In the genomic region with DNA sequence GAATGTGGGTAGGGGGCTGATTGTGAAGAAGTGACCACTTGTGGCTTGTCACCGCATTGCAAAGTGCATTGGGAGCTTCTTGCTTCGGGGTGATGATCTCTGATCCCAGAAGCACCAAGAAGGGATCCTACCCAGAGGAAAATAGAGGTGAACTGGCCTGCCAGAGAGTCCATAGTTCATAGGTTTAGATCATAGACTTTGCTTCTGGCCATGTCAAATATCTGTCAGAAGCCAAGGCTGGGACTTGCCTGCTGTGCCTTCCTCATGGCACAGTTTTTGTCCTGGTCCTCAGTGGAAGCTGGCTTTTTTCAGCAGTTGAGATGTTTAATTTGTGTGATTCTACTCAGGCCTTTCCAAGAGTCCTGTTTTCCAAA, we compare ENCODE assay signal across 8 cellular contexts. TPM values are rescaled to one million over a fixed set of nuclear protein-coding genes. Genes with fewer than 3 reads are reported as not detected.
DNase-seq lines count a peak whose midpoint lies in the region; ATAC-seq, FAIRE-seq and TF ChIP-seq lines count a peak whose summit lies in the region.

No MANE protein-coding gene starts in this region.

- TSS peak; percentile 23 for BruUV-seq in Caco-2 (replicated peaks; lab: Mats Ljungman, UMichigan)

- ATAC-seq in HG02642 (IDR thresholded peaks at IDR 0.05; ENCODE audit: poor library complexity, unreplicated experiment) = no peak

- H3K27me3 ChIP-seq in Caco-2 (replicated peaks; ENCODE audit: control insufficient read depth, insufficient read depth, low read length) (no peaks in the 10 kb centered on the region), OCI-LY1 (ENCODE audit: insufficient read depth, low read length) (no peaks in the 10 kb centered on the region), ovary (no peaks in the 10 kb centered on the region)

- H3K4me3 ChIP-seq in Caco-2 (ENCODE audit: low read depth, low read length) = peak overlapping the region; percentile 90
- peak overlapping the region; percentile 77 for H3K4me3 ChIP-seq in OCI-LY1 (ENCODE audit: low read depth, low read length, poor library complexity, severe bottlenecking)
- H3K4me3 ChIP-seq in epithelial cell of esophagus (ENCODE audit: low read length) = peak overlapping the region; percentile 88
- H3K4me3 ChIP-seq in ovary = peak overlapping the region; percentile 90

- DNase-seq in Caco-2 (no peak), epithelial cell of esophagus (ENCODE audit: low read depth) (no peak), ovary (peak in 1 of 5 donors; percentile 7), anterior cingulate cortex (lab: John Stamatoyannopoulos, UW) (no peak), RCC 7860 (ENCODE audit: low spot score) (no peak)
- no peak for DNase-seq in activated CD4-positive, CD25-positive, alpha-beta regulatory T cell treated with anti-CD3 and anti-CD28 coated beads, Interleukin-2, amount 50 U/mL, for 72 hours

- H3K4me1 ChIP-seq in Caco-2 = no peaks in the 10 kb centered on the region; the same call in 1 of the 2 replicates
- H3K4me1 ChIP-seq in OCI-LY1 (ENCODE audit: insufficient read depth, low read length, severe bottlenecking) = peaks cover 35% of the 10 kb centered on the region
- peaks cover 9% of the 10 kb centered on the region for H3K4me1 ChIP-seq in ovary (ENCODE audit: insufficient read depth)

- TF ChIP-seq POLR2A in ovary (IDR thresholded peaks at IDR 0.05) = no peak

- H2AFZ ChIP-seq in OCI-LY1 (ENCODE audit: low read length) = no peak overlapping the region

- 0 to 5% (median 5%) methylated on average over 2 of the region's 2 CpGs for WGBS in ovary, 3 donors

- H3K9me3 ChIP-seq in Caco-2 = no peaks in the 10 kb centered on the region
- H3K9me3 ChIP-seq in OCI-LY1 (ENCODE audit: low read length) = no peaks in the 10 kb centered on the region
- H3K9me3 ChIP-seq in ovary = no peaks in the 10 kb centered on the region

- H4K20me1 ChIP-seq in OCI-LY1 (ENCODE audit: insufficient read depth, low read length) = no peaks in the 10 kb centered on the region

- CTCF ChIA-PET in Caco-2 (lab: Charles Lee) = interaction anchor here (0.7 to 1.4 kb wide), 2 partner anchors 14 to 24 kb away, joined by 3 to 7 read pairs; a partner anchor contains a TSS

- no peaks in the 10 kb centered on the region for H3F3A ChIP-seq in OCI-LY1 (ENCODE audit: insufficient read depth, low read length)

- intact Hi-C loops in Caco-2 (cut with micrococcal nuclease; ENCODE audit: unreplicated experiment) = loop anchor here (2.0 to 10.0 kb wide), 3 partner anchors 24 to 88 kb away; a partner anchor contains a TSS
- intact Hi-C loops in ovary (cut with DNase I) = no loop called here

- POLR2A ChIA-PET in Caco-2 (lab: Charles Lee) = interaction anchor here (0.5 kb wide), 1 partner anchor 379 kb away, joined by 4 read pairs; no protein-coding TSS in a partner anchor

- no peaks in the 10 kb centered on the region for H3K27me3 Mint-ChIP-seq in Caco-2 (ENCODE audit: insufficient read depth, unreplicated experiment)

- H3K36me3 ChIP-seq in Caco-2 (ENCODE audit: control insufficient read depth, insufficient read depth, low read length) = no peaks in the 10 kb centered on the region; the same call in none of the 2 replicates
- H3K36me3 ChIP-seq in OCI-LY1 (ENCODE audit: insufficient read depth, low read length) = peaks cover 26% of the 10 kb centered on the region
- H3K36me3 ChIP-seq in ovary = no peaks in the 10 kb centered on the region

- H3K9ac ChIP-seq in OCI-LY1 (ENCODE audit: low read length) = peak overlapping the region; percentile 79

- peak overlapping the region; percentile 82 for H3K4me3 Mint-ChIP-seq in Caco-2 (ENCODE audit: unreplicated experiment)

- H3K4me2 ChIP-seq in OCI-LY1 (ENCODE audit: low read length) = peak overlapping the region; percentile 67

- no peaks in the 10 kb centered on the region for H3K9me2 ChIP-seq in OCI-LY1 (ENCODE audit: low read depth, low read length)

- H3K27ac ChIP-seq in OCI-LY1 (ENCODE audit: low read depth, low read length, poor library complexity, severe bottlenecking) (no peak overlapping the region), ovary (no peak overlapping the region)

- peaks cover 6% of the 10 kb centered on the region for H3K4me1 Mint-ChIP-seq in Caco-2 (ENCODE audit: low read depth, unreplicated experiment)

- no peak for TF ChIP-seq EP300 in ovary (IDR thresholded peaks at IDR 0.05)

- TF ChIP-seq CTCF in Caco-2 (IDR thresholded peaks at IDR 0.05; ENCODE audit: insufficient read depth in 1 of 2, low read depth in 1 of 2, low read length in 1 of 2, severe bottlenecking in 1 of 2, unreplicated experiment in 1 of 2) (peak in 1 of 2 experiments; percentile 12), OCI-LY1 (IDR thresholded peaks at IDR 0.05; ENCODE audit: low read length) (no peak), epithelial cell of esophagus (IDR thresholded peaks at IDR 0.05; ENCODE audit: insufficient read depth, low read depth, low read length, missing control alignments) (no peak), ovary (IDR thresholded peaks at IDR 0.05) (no peak)

- FAIRE-seq in RCC 7860 (lab: Jason Lieb, UNC) = no peak

- H3K79me2 ChIP-seq in OCI-LY1 (ENCODE audit: insufficient read depth, low read length) = peaks cover 29% of the 10 kb centered on the region

- H3K9me3 Mint-ChIP-seq in Caco-2 (ENCODE audit: unreplicated experiment) = no peaks in the 10 kb centered on the region

- H3K27ac Mint-ChIP-seq in Caco-2 (ENCODE audit: unreplicated experiment) = peak overlapping the region; percentile 77

- H3K36me3 Mint-ChIP-seq in Caco-2 (ENCODE audit: insufficient read depth, unreplicated experiment) = peaks cover 46% of the 10 kb centered on the region

RNA-seq across cellular contexts. Expression of a gene that starts 1.1 kb away (rescaled TPM):
- total RNA-seq in Caco-2 (2022) (93.2 and 103 TPM in 2 replicates), ovary (10 to 100 TPM; 56.1 to 90.7 (median 69.3) TPM)
- 10 to 100 TPM; 42.7 to 80.9 TPM for polyA plus RNA-seq in ovary

RNA-seq across cellular contexts. Expression of a gene that starts 4.7 kb away (rescaled TPM):
- total RNA-seq in Caco-2 (2022) (42.0 and 44.1 TPM in 2 replicates), ovary (10 to 100 TPM; 12.5 to 33.4 (median 16.9) TPM)
- polyA plus RNA-seq in ovary = 10 to 100 TPM; 26.3 to 30.6 TPM

RNA-seq across cellular contexts. Expression of a gene that starts 24.9 kb away (rescaled TPM):
- total RNA-seq in Caco-2 (2022) (16.8 and 18.6 TPM in 2 replicates), ovary (10 to 100 TPM; 24.4 to 37.5 (median 30.5) TPM)
- 10 to 100 TPM; 16.7 to 17.0 TPM for polyA plus RNA-seq in ovary

RNA-seq across cellular contexts. Expression of a gene that starts 42.3 kb away (rescaled TPM):
- 91.0 and 91.2 TPM in 2 replicates for total RNA-seq in Caco-2 (2022)
- total RNA-seq in ovary = 10 to 100 TPM; 30.3 to 70.4 (median 58.8) TPM
- 10 to 100 TPM; 32.2 to 60.5 TPM for polyA plus RNA-seq in ovary
